20 cellular contexts compared by ENCODE assay signal in the genomic region with DNA sequence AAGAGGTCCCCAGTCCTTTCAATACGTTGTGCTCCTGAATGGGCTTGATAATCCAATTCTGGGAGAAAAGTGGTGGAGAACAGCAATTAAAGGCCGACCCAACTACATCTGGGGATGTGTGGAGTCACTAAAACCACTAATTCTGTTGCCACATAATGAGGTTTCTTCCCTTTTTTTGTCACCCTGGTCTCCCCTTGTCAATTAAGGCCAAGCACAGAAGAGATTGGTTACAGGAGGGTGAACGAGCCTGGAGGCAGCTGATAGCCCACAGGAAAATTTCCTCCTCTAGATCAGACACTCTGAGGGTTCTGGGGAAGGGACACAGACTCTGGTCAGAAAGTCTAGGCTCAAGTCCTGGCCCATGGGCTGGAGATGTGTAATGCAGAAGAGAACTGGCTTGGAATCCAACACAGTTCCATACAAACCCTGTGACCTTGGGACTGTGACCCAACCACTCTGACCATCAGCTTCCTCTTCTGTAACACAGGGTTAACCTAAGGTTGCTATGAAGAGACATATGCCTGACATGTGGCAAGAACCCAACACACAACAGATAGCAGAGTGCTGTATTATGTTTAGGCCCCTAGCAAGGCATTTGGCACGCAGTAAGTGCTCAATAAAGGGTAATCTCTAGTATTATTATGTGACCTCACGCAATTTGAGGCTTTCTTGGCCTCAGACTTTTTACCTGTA.
"Had no signal": no experiment of that assay in that cellular context is flagged by ENCODE, and none has a peak within 500 bp of the region (broad histone marks: within the 10 kb centered on the region; RNA-seq: fewer than 3 reads in every experiment).

No MANE protein-coding gene starts in this region.

- H3K4me3 ChIP-seq: body of pancreas, gastrocnemius medialis, heart left ventricle, lung had no signal

- H3K27me3 Mint-ChIP-seq: activated CD4-positive, alpha-beta memory T cell treated with anti-CD3 and anti-CD28 coated beads, Interleukin-2, amount 10 ng/mL, durations not matched to agents 7 days and 5 days; activated naive CD8-positive, alpha-beta T cell; dendritic cell treated with granulocyte-macrophage colony-stimulating factor and Interleukin-4, amounts not matched to agents 40 ng/mL and 50 ng/mL, for 4 days had no signal

- H3K4me3 Mint-ChIP-seq: activated CD4-positive, alpha-beta memory T cell treated with anti-CD3 and anti-CD28 coated beads, Interleukin-2, amount 10 ng/mL, durations not matched to agents 7 days and 5 days; activated naive CD8-positive, alpha-beta T cell; dendritic cell treated with granulocyte-macrophage colony-stimulating factor and Interleukin-4, amounts not matched to agents 40 ng/mL and 50 ng/mL, for 4 days; naive B cell; stimulated activated effector memory CD8-positive, alpha-beta T cell treated with anti-CD3 and anti-CD28 coated beads, Interleukin-12 subunit alpha, Interleukin-12 subunit beta, amount 100 ng/mL, for 72 hours; T-helper 17 cell; WTC11 had no signal

- H2AFZ ChIP-seq: parathyroid adenoma had no signal

- ATAC-seq: body of pancreas; gastrocnemius medialis; heart left ventricle; stimulated activated effector memory CD8-positive, alpha-beta T cell treated with anti-CD3 and anti-CD28 coated beads, Interleukin-12 subunit alpha, Interleukin-12 subunit beta, amount 100 ng/mL, for 72 hours; T-helper 17 cell had no signal

- H3K79me2 ChIP-seq: parathyroid adenoma had no signal

- H3K27me3 ChIP-seq: body of pancreas, gastrocnemius medialis, heart left ventricle had no signal

- H3K36me3 Mint-ChIP-seq: activated naive CD8-positive, alpha-beta T cell; stimulated activated effector memory CD8-positive, alpha-beta T cell treated with anti-CD3 and anti-CD28 coated beads, Interleukin-12 subunit alpha, Interleukin-12 subunit beta, amount 100 ng/mL, for 72 hours; WTC11 had no signal

- H3K36me3 ChIP-seq: gastrocnemius medialis, heart left ventricle had no signal

- H3K9me3 ChIP-seq: body of pancreas, gastrocnemius medialis had no signal

- H3K27ac Mint-ChIP-seq: activated CD4-positive, alpha-beta memory T cell treated with anti-CD3 and anti-CD28 coated beads, Interleukin-2, amount 10 ng/mL, durations not matched to agents 7 days and 5 days; activated naive CD8-positive, alpha-beta T cell; dendritic cell treated with granulocyte-macrophage colony-stimulating factor and Interleukin-4, amounts not matched to agents 40 ng/mL and 50 ng/mL, for 4 days; naive B cell; stimulated activated effector memory CD8-positive, alpha-beta T cell treated with anti-CD3 and anti-CD28 coated beads, Interleukin-12 subunit alpha, Interleukin-12 subunit beta, amount 100 ng/mL, for 72 hours; T-helper 17 cell; WTC11 had no signal

- H3K4me1 Mint-ChIP-seq: activated CD4-positive, alpha-beta memory T cell treated with anti-CD3 and anti-CD28 coated beads, Interleukin-2, amount 10 ng/mL, durations not matched to agents 7 days and 5 days; naive B cell; stimulated activated effector memory CD8-positive, alpha-beta T cell treated with anti-CD3 and anti-CD28 coated beads, Interleukin-12 subunit alpha, Interleukin-12 subunit beta, amount 100 ng/mL, for 72 hours; T-helper 17 cell had no signal

- DNase-seq: activated CD4-positive, alpha-beta memory T cell treated with anti-CD3 and anti-CD28 coated beads, Interleukin-2, amount 10 ng/mL, durations not matched to agents 7 days and 5 days; activated CD4-positive, alpha-beta T cell treated with anti-CD3 and anti-CD28 coated beads for 4 hours; activated gamma-delta T cell treated with Interleukin-2 at 50 U/mL for 16 hours; activated T-cell treated with anti-CD3 and anti-CD28 coated beads, Interleukin-2, amount 50 U/mL, for 48 hours; amniotic stem cell; body of pancreas; effector memory CD4-positive, alpha-beta T cell; gastrocnemius medialis; heart left ventricle; islet precursor cell; naive B cell; stimulated activated CD4-positive, alpha-beta T cell treated with anti-CD3 and anti-CD28 coated beads, Interleukin-2, amount 100 ng/mL, for 24 hours; T-helper 17 cell had no signal

- H3K9me3 Mint-ChIP-seq: stimulated activated effector memory CD8-positive, alpha-beta T cell treated with anti-CD3 and anti-CD28 coated beads, Interleukin-12 subunit alpha, Interleukin-12 subunit beta, amount 100 ng/mL, for 72 hours had no signal

- H3K4me1 ChIP-seq: body of pancreas, gastrocnemius medialis, heart left ventricle, parathyroid adenoma had no signal

- H3K27ac ChIP-seq: body of pancreas, epithelial cell of prostate, gastrocnemius medialis, heart left ventricle, parathyroid adenoma had no signal
